Comparison of ENCODE assay signal across 8 cellular contexts in genomic region chr5:138543730-138544104, GRCh38. TPM values are rescaled to one million over a fixed set of nuclear protein-coding genes. Genes with fewer than 3 reads are reported as not detected.
DNase-seq lines count a peak whose midpoint lies in the region; ATAC-seq and TF ChIP-seq lines count a peak whose summit lies in the region.

No MANE protein-coding gene starts in this region.

- no peaks in the 10 kb centered on the region for H3K9me3 ChIP-seq in right cardiac atrium (ENCODE audit: control insufficient read depth, low read length)

- H3K9me3 Mint-ChIP-seq in activated CD8-positive, alpha-beta T cell treated with anti-CD3 and anti-CD28 coated beads for 36 hours = no peaks in the 10 kb centered on the region

- ATAC-seq in GM18520 (IDR thresholded peaks at IDR 0.05; ENCODE audit: unreplicated experiment) (peak; percentile 17), HG02981 (IDR thresholded peaks at IDR 0.05; ENCODE audit: unreplicated experiment) (peak; percentile 42), right cardiac atrium (peak; percentile 62 to 69), HG02970 (IDR thresholded peaks at IDR 0.05; ENCODE audit: low FRiP score, unreplicated experiment) (no peak)
- peak; percentile 62 for ATAC-seq in activated CD8-positive, alpha-beta T cell treated with anti-CD3 and anti-CD28 coated beads for 36 hours

- H3K27ac ChIP-seq in right cardiac atrium (ENCODE audit: low read length) = peak overlapping the region; percentile 99
- peak overlapping the region; percentile 91 to 100 (median 99) for H3K27ac ChIP-seq in skin epidermis

- no peaks in the 10 kb centered on the region for H3K27me3 Mint-ChIP-seq in activated CD8-positive, alpha-beta T cell treated with anti-CD3 and anti-CD28 coated beads for 36 hours

- H3K4me3 ChIP-seq in AG04449 (ENCODE audit: low read depth, low read length) (peak overlapping the region; percentile 97), right cardiac atrium (ENCODE audit: low read length) (peak overlapping the region; percentile 59), skin epidermis (peak overlapping the region; percentile 68 to 99 (median 93))

- CTCF ChIA-PET in AG04449 (lab: Yijun Ruan, JAX) = interaction anchor here (1.0 to 2.8 kb wide), 15 partner anchors 9 to 798 kb away, joined by 3 to 13 read pairs (median 4); partner anchors contain the start of genes EGR1 and PAIP2
- CTCF ChIA-PET in activated CD8-positive, alpha-beta T cell treated with anti-CD3 and anti-CD28 coated beads for 36 hours (lab: Charles Lee) = interaction anchor here (0.9 to 2.9 kb wide), 8 partner anchors 12 to 205 kb away, joined by 3 to 11 read pairs (median 4); partner anchors contain the start of genes EGR1, FAM53C and HSPA9

- H3K4me1 ChIP-seq in right cardiac atrium (ENCODE audit: control insufficient read depth, insufficient read depth, low read length) = peaks cover 3% of the 10 kb centered on the region

- 1% methylated on average over 12 of the region's 12 CpGs for WGBS in right cardiac atrium

- peak overlapping the region; percentile 100 for H3K27ac Mint-ChIP-seq in activated CD8-positive, alpha-beta T cell treated with anti-CD3 and anti-CD28 coated beads for 36 hours

- POLR2A ChIA-PET in AG04449 (lab: Yijun Ruan, JAX) = interaction anchor here (0.7 to 3.7 kb wide), 9 partner anchors 9 to 95 kb away, joined by 3 to 36 read pairs (median 4); partner anchors contain the start of genes EGR1 and HSPA9
- POLR2A ChIA-PET in activated CD8-positive, alpha-beta T cell treated with anti-CD3 and anti-CD28 coated beads for 36 hours (lab: Charles Lee) = interaction anchor here (0.6 to 4.3 kb wide), 17 partner anchors 9 to 729 kb away, joined by 3 to 65 read pairs (median 5); partner anchors contain the start of genes EGR1 and HSPA9

- DNase-seq in AG04449 (ENCODE audit: low read depth, low spot score) = no peak
- DNase-seq in activated CD8-positive, alpha-beta T cell treated with anti-CD3 and anti-CD28 coated beads for 36 hours = no peak
- no peak for DNase-seq in right cardiac atrium
- DNase-seq in effector CD8-positive, alpha-beta T cell (lab: John Stamatoyannopoulos, UW) = no peak

- H3K36me3 Mint-ChIP-seq in activated CD8-positive, alpha-beta T cell treated with anti-CD3 and anti-CD28 coated beads for 36 hours (ENCODE audit: low read depth) = peaks cover 53% of the 10 kb centered on the region

- peak overlapping the region; percentile 99 for H3K4me3 Mint-ChIP-seq in activated CD8-positive, alpha-beta T cell treated with anti-CD3 and anti-CD28 coated beads for 36 hours

- intact Hi-C loops in activated CD8-positive, alpha-beta T cell treated with anti-CD3 and anti-CD28 coated beads for 36 hours (cut with micrococcal nuclease) = loop anchor here (1.0 to 2.0 kb wide), 2 partner anchors 32 to 79 kb away; partner anchors contain the start of genes EGR1 and HSPA9
- intact Hi-C loops in right cardiac atrium (cut with DNase I) = loop anchor here in 1 of 4 donors (10.0 kb wide), 1 partner anchor 79 kb away; the partner anchor contains the start of gene EGR1

- peaks cover 68% of the 10 kb centered on the region for H3K4me1 Mint-ChIP-seq in activated CD8-positive, alpha-beta T cell treated with anti-CD3 and anti-CD28 coated beads for 36 hours (ENCODE audit: low read depth)

- no peaks in the 10 kb centered on the region for H3K27me3 ChIP-seq in right cardiac atrium (ENCODE audit: control insufficient read depth, insufficient read depth)

- TF ChIP-seq CTCF in AG04449 (IDR thresholded peaks at IDR 0.05; ENCODE audit: insufficient read depth, low read length, missing control alignments) = no peak
- TF ChIP-seq CTCF in activated CD8-positive, alpha-beta T cell treated with anti-CD3 and anti-CD28 coated beads for 36 hours (IDR thresholded peaks at IDR 0.05) = no peak

RNA-seq across cellular contexts. Expression of gene ETF1, which starts 0.7 kb away (rescaled TPM):
- 100 to 1,000 TPM; 154 to 161 TPM for total RNA-seq in activated CD8-positive, alpha-beta T cell treated with anti-CD3 and anti-CD28 coated beads for 36 hours
- total RNA-seq in right cardiac atrium = 100 to 1,000 TPM in 1 of 4 donors, 10 to 100 TPM in 3; 77.6 to 114 (median 78.6) TPM
- polyA plus RNA-seq in right cardiac atrium = 35.2 TPM

RNA-seq across cellular contexts. Expression of gene HSPA9, which starts 31.5 kb away (rescaled TPM):
- total RNA-seq in activated CD8-positive, alpha-beta T cell treated with anti-CD3 and anti-CD28 coated beads for 36 hours = 100 to 1,000 TPM; 426 to 442 TPM
- total RNA-seq in right cardiac atrium = 100 to 1,000 TPM; 198 to 242 (median 239) TPM
- 170 TPM for polyA plus RNA-seq in right cardiac atrium
